7 cellular contexts compared by ENCODE assay signal in the genomic region with DNA sequence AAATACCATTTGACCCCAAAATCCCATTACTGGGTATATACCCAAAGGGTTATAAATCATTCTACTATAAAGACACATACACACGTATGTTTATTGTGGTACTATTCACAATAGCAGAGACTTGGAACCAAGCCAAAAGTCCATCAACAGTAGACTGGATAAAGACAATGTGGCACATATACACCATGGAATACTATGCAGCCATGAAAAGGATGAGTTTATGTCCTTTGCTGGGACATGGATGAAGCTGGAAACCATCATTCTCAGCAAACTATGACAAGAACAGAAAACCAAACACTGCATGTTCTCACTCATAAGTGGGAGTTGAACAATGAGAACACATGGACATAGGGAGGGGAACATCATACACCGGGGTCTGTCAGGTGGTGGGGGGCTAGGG. TPM values are rescaled to one million over a fixed set of nuclear protein-coding genes. Genes with fewer than 3 reads are reported as not detected.
"Had no signal": no experiment of that assay in that cellular context is flagged by ENCODE, and none has a peak within 500 bp of the region (broad histone marks: within the 10 kb centered on the region; RNA-seq: fewer than 3 reads in every experiment).

No MANE protein-coding gene starts in this region.

RNA-seq across cellular contexts. Expression of a gene that starts 49.6 kb away (rescaled TPM):
- total RNA-seq: GM23248, GM23338, H1, H4, H7, H9, HFFc6 had no signal
- polyA plus RNA-seq: GM23248, GM23338 had no signal
